In the genomic region with DNA sequence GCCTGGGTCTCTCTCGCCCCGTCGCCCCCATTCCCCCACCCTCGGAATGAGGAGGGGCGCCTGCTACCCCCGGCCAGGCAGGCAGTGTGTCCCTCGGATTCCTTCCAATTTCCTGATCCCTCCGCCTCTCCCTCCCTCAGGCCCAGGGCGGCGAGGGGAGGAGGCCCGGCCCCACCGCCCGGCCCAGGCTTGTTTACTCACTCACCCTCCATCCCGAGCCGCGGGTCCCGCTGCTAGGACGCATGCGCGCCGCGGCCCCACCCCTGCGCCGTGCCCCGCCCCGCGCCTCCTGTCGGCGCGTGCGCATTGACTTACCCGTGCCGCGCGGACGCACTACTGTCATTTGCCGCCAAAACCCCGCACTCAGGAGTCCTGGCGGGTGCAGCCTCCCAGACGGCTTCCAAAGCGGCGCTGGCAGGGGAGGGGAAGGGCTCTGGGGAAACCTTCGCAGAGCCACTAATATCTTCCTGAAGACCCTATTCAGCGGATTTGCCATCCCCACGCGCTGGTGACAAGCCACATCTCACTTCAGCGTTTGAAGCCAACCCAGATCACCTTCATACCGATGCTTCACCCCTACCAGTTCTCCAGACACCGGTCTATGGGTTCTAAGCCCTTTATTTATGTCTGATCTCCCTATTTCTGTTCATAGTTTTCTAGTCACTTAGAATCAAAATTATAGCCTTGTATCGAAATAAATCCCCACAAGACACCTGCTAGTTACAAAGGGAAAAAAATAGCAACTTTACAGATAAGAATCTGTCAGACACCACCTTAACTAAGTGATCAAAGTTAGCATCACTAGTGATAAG, we compare ENCODE assay signal across 8 cellular contexts. TPM values are rescaled to one million over a fixed set of nuclear protein-coding genes. Genes with fewer than 3 reads are reported as not detected.
DNase-seq lines count a peak whose midpoint lies in the region; ATAC-seq and TF ChIP-seq lines count a peak whose summit lies in the region.

A gene (minus strand): TSS at position 235 of the 812 bp plus-strand sequence. CDS start 16,099 bp downstream, outside the sequence.

- peak within 1 kb of the TSS; percentile 93 to 97 for H3K27ac ChIP-seq in lung (ENCODE audit: low read depth in 1 of 2, low read length in 1 of 2)

- no peaks in the 10 kb centered on the region for H3K9me3 ChIP-seq in lung (ENCODE audit: control insufficient read depth in 2 of 2, insufficient read depth in 1 of 2, low read length in 1 of 2)

- ATAC-seq in GM19438 (IDR thresholded peaks at IDR 0.05; ENCODE audit: low read depth, unreplicated experiment) = peak; percentile 72
- peak; percentile 95 for ATAC-seq in lung (ENCODE audit: insufficient read depth, low FRiP score)

- H3K4me3 ChIP-seq in lung = peak within 1 kb of the TSS; percentile 70

- peaks cover 6 to 18% of the 10 kb centered on the region in 2 donors for H3K4me1 ChIP-seq in lung (ENCODE audit: control insufficient read depth in 2 of 2, insufficient read depth in 2 of 2, low read length in 2 of 2)

- DNase-seq in CD1c-positive myeloid dendritic cell (ENCODE audit: extremely low spot score) = peak; percentile 96
- DNase-seq in HS-27A (ENCODE audit: low read depth) = peak; percentile 40
- DNase-seq in NK-92 treated with Interleukin-12 subunit alpha and Interleukin-12 subunit beta, amount 100 ng/mL, for 24 hours (lab: John Stamatoyannopoulos, UW) = peak; percentile 89
- DNase-seq in activated CD8-positive, alpha-beta memory T cell treated with anti-CD3 and anti-CD28 coated beads for 24 hours = peak; percentile 97
- peak; percentile 87 for DNase-seq in effector CD4-positive, alpha-beta T cell
- DNase-seq in lung (ENCODE audit: low spot score) = peak; percentile 89
- peak; percentile 81 to 89 (median 87) for DNase-seq in stimulated activated CD4-positive, alpha-beta T cell treated with anti-CD3 and anti-CD28 coated beads, TNF-alpha, amount 100 ng/mL, for 24 hours (ENCODE audit: low read depth in 3 of 3)

- WGBS in lung, 2 donors = 5 to 7% methylated on average over 40 to 50 of the region's 50 CpGs

- no peak for TF ChIP-seq CTCF in lung (IDR thresholded peaks at IDR 0.05; ENCODE audit: control extremely low read depth, extremely low read depth)

- H3K36me3 ChIP-seq in lung (ENCODE audit: control insufficient read depth in 2 of 2, insufficient read depth in 2 of 2, low read length in 2 of 2) = no peaks in the 10 kb centered on the region

- H3K27me3 ChIP-seq in lung (ENCODE audit: control insufficient read depth, insufficient read depth) = no peaks in the 10 kb centered on the region

RNA-seq across cellular contexts. Expression of the gene that starts here (rescaled TPM):
- total RNA-seq in lung = 10 to 100 TPM; 33.6 to 53.2 TPM
- 10 to 100 TPM; 20.7 to 21.2 TPM for polyA plus RNA-seq in lung

Comparison
In these comparisons a context has a peak if more than half of its experiments do, and no peak if none do; other contexts are left out.
1. Peak in every context shown above with its lines: DNase-seq, ATAC-seq, H3K4me3 ChIP-seq and H3K27ac ChIP-seq.
2. DNase-seq: peak in every context shown above with its lines; median percentile 97 in activated CD8-positive, alpha-beta memory T cell treated with anti-CD3 and anti-CD28 coated beads for 24 hours; 96 in CD1c-positive myeloid dendritic cell; 89 in NK-92 treated with Interleukin-12 subunit alpha and Interleukin-12 subunit beta, amount 100 ng/mL, for 24 hours; 89 in lung; 87 in effector CD4-positive, alpha-beta T cell; 87 in stimulated activated CD4-positive, alpha-beta T cell treated with anti-CD3 and anti-CD28 coated beads, TNF-alpha, amount 100 ng/mL, for 24 hours; 40 in HS-27A.